Comparison of ENCODE assay signal across 14 cellular contexts in genomic region chr15:77059761-77060345, GRCh38. TPM values are rescaled to one million over a fixed set of nuclear protein-coding genes. Genes with fewer than 3 reads are reported as not detected.
A peak's percentile ranks its signal among the peaks of the same experiment; 100 is the strongest.
DNase-seq lines count a peak whose midpoint lies in the region; ATAC-seq and TF ChIP-seq lines count a peak whose summit lies in the region.
"Had no signal": no experiment of that assay in that cellular context is flagged by ENCODE, and none has a peak within 500 bp of the region (broad histone marks: within the 10 kb centered on the region; RNA-seq: fewer than 3 reads in every experiment).

No MANE protein-coding gene starts in this region.

- H4K20me1 ChIP-seq in Loucy (ENCODE audit: insufficient read depth, low read length, poor library complexity, severe bottlenecking) = peaks cover 33% of the 10 kb centered on the region
- H4K20me1 ChIP-seq in hepatocyte (ENCODE audit: insufficient read depth, poor library complexity, severe bottlenecking) = peaks cover 95% of the 10 kb centered on the region

- H3K4me3 ChIP-seq in Loucy (ENCODE audit: low read length, poor library complexity, severe bottlenecking) = no peak overlapping the region
- H3K4me3 ChIP-seq in hepatocyte = no peak overlapping the region
- H3K4me3 ChIP-seq in tibial artery = no peak overlapping the region
- H3K4me3 ChIP-seq: heart right ventricle had no signal

- no peaks in the 10 kb centered on the region for H3F3A ChIP-seq in Loucy (ENCODE audit: low read depth)

- H3K4me1 ChIP-seq in Loucy (ENCODE audit: insufficient read depth, low read length, poor library complexity, severe bottlenecking) (peaks cover 23% of the 10 kb centered on the region), hepatocyte (ENCODE audit: insufficient read depth) (peaks cover 69% of the 10 kb centered on the region), tibial artery (peaks cover 0 to 37% (median 24%) of the 10 kb centered on the region in 4 donors)

- peak; percentile 38 for DNase-seq in DMS79 treated with DMSO at 0.1 percent for 48 hours (lab: John Stamatoyannopoulos, UW)
- DNase-seq in hepatocyte (ENCODE audit: low spot score) = no peak
- no peak for DNase-seq in DMS53 (lab: John Stamatoyannopoulos, UW)
- no peak for DNase-seq in tibial artery
- no peak for DNase-seq in mucosa of gallbladder (ENCODE audit: low spot score)
- no peak for DNase-seq in 8988T
- DNase-seq: DMS 273 treated with DMSO at 0.1 percent for 48 hours; heart right ventricle; NK-92 treated with Interleukin-12 subunit alpha and Interleukin-12 subunit beta, amount 100 ng/mL, for 24 hours had no signal

- H3K27me3 ChIP-seq in Loucy (ENCODE audit: insufficient read depth, low read length, poor library complexity, severe bottlenecking) = no peaks in the 10 kb centered on the region
- H3K27me3 ChIP-seq in hepatocyte = no peaks in the 10 kb centered on the region
- no peaks in the 10 kb centered on the region for H3K27me3 ChIP-seq in tibial artery
- H3K27me3 ChIP-seq: heart right ventricle had no signal

- peak; percentile 53 for ATAC-seq in GM19397 (IDR thresholded peaks at IDR 0.05; ENCODE audit: unreplicated experiment)
- ATAC-seq: HepG2 had no signal

- peaks cover 5% of the 10 kb centered on the region; the same call in 1 of the 2 replicates for H3K36me3 ChIP-seq in Loucy (ENCODE audit: insufficient read depth, low read length)
- no peaks in the 10 kb centered on the region for H3K36me3 ChIP-seq in hepatocyte (replicated peaks; ENCODE audit: insufficient read depth, low read depth)
- H3K36me3 ChIP-seq in tibial artery = no peaks in the 10 kb centered on the region

- intact Hi-C loops in tibial artery (cut with DNase I; ENCODE audit: low total_unique reads) = no loop called here

- no peak overlapping the region for H3K9ac ChIP-seq in Loucy (ENCODE audit: low read depth, low read length, poor library complexity, severe bottlenecking)
- H3K9ac ChIP-seq: parathyroid adenoma had no signal

- H3K4me2 ChIP-seq in Loucy (ENCODE audit: low read depth, low read length, poor library complexity, severe bottlenecking) = peak overlapping the region; percentile 3
- H3K4me2 ChIP-seq in hepatocyte = peak overlapping the region; percentile 45

- H3K79me2 ChIP-seq in Loucy (ENCODE audit: insufficient read depth, low read length) (peaks cover 50% of the 10 kb centered on the region), hepatocyte (peaks cover 99% of the 10 kb centered on the region)

- H2AFZ ChIP-seq in Loucy (ENCODE audit: low read length) = no peak overlapping the region
- H2AFZ ChIP-seq in hepatocyte = no peak overlapping the region
- H2AFZ ChIP-seq: parathyroid adenoma had no signal

- TF ChIP-seq CTCF in Loucy (conservative IDR thresholded peaks at IDR 0.05; ENCODE audit: low read length) (no peak), hepatocyte (IDR thresholded peaks at IDR 0.05; ENCODE audit: poor library complexity) (no peak), tibial artery (IDR thresholded peaks at IDR 0.05) (no peak)

- H3K27ac ChIP-seq in hepatocyte (peak overlapping the region; percentile 11), tibial artery (peak overlapping the region in 1 of 2 donors; percentile 52)
- H3K27ac ChIP-seq: parathyroid adenoma, VCaP had no signal

- WGBS in hepatocyte (ENCODE audit: low lambda C conversion rate, missing lambda C conversion rate) = 65% methylated on average over 2 of the region's 2 CpGs

- H3K9me3 ChIP-seq in Loucy (ENCODE audit: insufficient read depth, low read depth, low read length) (no peaks in the 10 kb centered on the region), hepatocyte (ENCODE audit: low read depth) (no peaks in the 10 kb centered on the region), tibial artery (no peaks in the 10 kb centered on the region)
- H3K9me3 ChIP-seq: heart right ventricle had no signal

- H3K9me2 ChIP-seq in Loucy (replicated peaks; ENCODE audit: low read depth, low read length) = no peaks in the 10 kb centered on the region
- no peaks in the 10 kb centered on the region for H3K9me2 ChIP-seq in hepatocyte (replicated peaks; ENCODE audit: insufficient read depth)

RNA-seq across cellular contexts. Expression of gene TSPAN3, which starts 11.1 kb away (rescaled TPM):
- total RNA-seq in hepatocyte (514 and 616 TPM in 2 replicates), mucosa of gallbladder (430 TPM)
- polyA plus RNA-seq in hepatocyte = 497 and 540 TPM in 2 replicates
